15 cellular contexts compared by ENCODE assay signal in genomic region chr6:40779399-40779798, GRCh38.
A peak's percentile ranks its signal among the peaks of the same experiment; 100 is the strongest.
DNase-seq lines count a peak whose midpoint lies in the region; ATAC-seq and TF ChIP-seq lines count a peak whose summit lies in the region.
"Had no signal": no experiment of that assay in that cellular context is flagged by ENCODE, and none has a peak within 500 bp of the region (broad histone marks: within the 10 kb centered on the region; RNA-seq: fewer than 3 reads in every experiment).

No MANE protein-coding gene starts in this region.

- H3F3A ChIP-seq in PC-3 (ENCODE audit: low read length, unreplicated experiment) = no peaks in the 10 kb centered on the region

- H3K79me2 ChIP-seq in PC-3 (ENCODE audit: low read length) = no peaks in the 10 kb centered on the region

- TF ChIP-seq CTCF in PC-3 (conservative IDR thresholded peaks at IDR 0.05; ENCODE audit: low read depth, low read length) = no peak
- TF ChIP-seq CTCF in epithelial cell of esophagus (IDR thresholded peaks at IDR 0.05; ENCODE audit: insufficient read depth, low read depth, low read length, missing control alignments) = no peak
- no peak for TF ChIP-seq CTCF in WERI-Rb-1 (IDR thresholded peaks at IDR 0.05; ENCODE audit: low read depth, low read length)

- 83 to 100% methylated on average over 1 to 3 of the region's 3 CpGs for WGBS in mesodermal cell (ENCODE audit: insufficient coverage in 2 of 2), 2 experiments

- intact Hi-C loops in PC-3 (cut with micrococcal nuclease) = no loop called here

- no peaks in the 10 kb centered on the region for H3K9me3 ChIP-seq in PC-3 (ENCODE audit: low read length)
- H3K9me3 ChIP-seq in mesodermal cell (ENCODE audit: control insufficient read depth, low read length) = no peaks in the 10 kb centered on the region
- H3K9me3 ChIP-seq in WERI-Rb-1 (ENCODE audit: severe bottlenecking) = no peaks in the 10 kb centered on the region
- H3K9me3 ChIP-seq: right lobe of liver had no signal

- no peak overlapping the region for H2AFZ ChIP-seq in PC-3 (ENCODE audit: low read length)

- H3K27ac ChIP-seq in PC-3 (ENCODE audit: low read length) = no peak overlapping the region
- H3K27ac ChIP-seq in mesodermal cell (ENCODE audit: low read depth, low read length, severe bottlenecking) = peak overlapping the region; percentile 58
- no peak overlapping the region for H3K27ac ChIP-seq in WERI-Rb-1
- H3K27ac ChIP-seq: right lobe of liver had no signal

- ATAC-seq in PC-3 (peak; percentile 66), GM21825 (IDR thresholded peaks at IDR 0.05; ENCODE audit: unreplicated experiment) (no peak)
- ATAC-seq: CD8-positive, alpha-beta T cell; naive thymus-derived CD8-positive, alpha-beta T cell had no signal

- no peaks in the 10 kb centered on the region for H3K36me3 ChIP-seq in PC-3 (ENCODE audit: low read depth, low read length)
- no peaks in the 10 kb centered on the region for H3K36me3 ChIP-seq in mesodermal cell (ENCODE audit: control insufficient read depth, insufficient read depth, low read length)
- H3K36me3 ChIP-seq in WERI-Rb-1 = no peaks in the 10 kb centered on the region
- H3K36me3 ChIP-seq: right lobe of liver had no signal

- H3K27me3 ChIP-seq in PC-3 (ENCODE audit: low read length) = no peaks in the 10 kb centered on the region
- no peaks in the 10 kb centered on the region for H3K27me3 ChIP-seq in WERI-Rb-1 (ENCODE audit: insufficient read depth, low read depth, severe bottlenecking)
- H3K27me3 ChIP-seq: right lobe of liver had no signal

- H3K9me2 ChIP-seq in PC-3 (replicated peaks; ENCODE audit: low read length) = no peaks in the 10 kb centered on the region

- no peaks in the 10 kb centered on the region for H4K20me1 ChIP-seq in PC-3 (ENCODE audit: low read length)

- CTCF ChIA-PET in PC-3 (lab: Charles Lee) = no interaction called here

- no peak overlapping the region for H3K9ac ChIP-seq in PC-3 (ENCODE audit: low read length)

- H3K4me2 ChIP-seq in PC-3 (ENCODE audit: low read length) = peak overlapping the region; percentile 18; the same call in 1 of the 2 replicates

- peaks cover 22% of the 10 kb centered on the region; the same call in 1 of the 2 replicates for H3K4me1 ChIP-seq in PC-3 (ENCODE audit: insufficient read depth, low read length)
- peaks cover 23% of the 10 kb centered on the region for H3K4me1 ChIP-seq in mesodermal cell (ENCODE audit: control insufficient read depth, insufficient read depth, low read length, poor library complexity, severe bottlenecking)
- H3K4me1 ChIP-seq: right lobe of liver had no signal

- DNase-seq in EL (peak; percentile 93), PC-3 (peak; percentile 71), epithelial cell of esophagus (ENCODE audit: low read depth) (peak; percentile 51), WERI-Rb-1 (no peak), C1 segment of cervical spinal cord (lab: John Stamatoyannopoulos, UW) (no peak), GF-D8 (lab: John Stamatoyannopoulos, UW) (no peak)
- DNase-seq: activated T-cell treated with anti-CD3 and anti-CD28 coated beads for 4 hours; anterior cingulate cortex; CD8-positive, alpha-beta T cell; Karpas-422; naive thymus-derived CD8-positive, alpha-beta T cell; NK-92 treated with Interleukin-12 subunit alpha and Interleukin-12 subunit beta, amount 100 ng/mL, for 24 hours; right lobe of liver had no signal

- H3K4me3 ChIP-seq in PC-3 (ENCODE audit: low read length) (no peak overlapping the region), epithelial cell of esophagus (ENCODE audit: low read length) (no peak overlapping the region), mesodermal cell (ENCODE audit: extremely low read depth, insufficient read depth, low read length, poor library complexity, severe bottlenecking) (no peak overlapping the region), WERI-Rb-1 (ENCODE audit: low read depth, low read length) (no peak overlapping the region)
- H3K4me3 ChIP-seq: right lobe of liver had no signal

- POLR2A ChIA-PET in PC-3 (lab: Charles Lee; ENCODE audit: unreplicated experiment) = no interaction called here

- BruUV-seq in PC-3 (replicated peaks; lab: Mats Ljungman, UMichigan) = no TSS peak

Comparison
In these comparisons a context has a peak if more than half of its experiments do, and no peak if none do; other contexts are left out.
1. DNase-seq: peak in EL (single experiment), PC-3 (single experiment) and epithelial cell of esophagus (single experiment); none in WERI-Rb-1 (single experiment), C1 segment of cervical spinal cord (0 of 14) and GF-D8 (single experiment).